8 cellular contexts compared by ENCODE assay signal in the genomic region with DNA sequence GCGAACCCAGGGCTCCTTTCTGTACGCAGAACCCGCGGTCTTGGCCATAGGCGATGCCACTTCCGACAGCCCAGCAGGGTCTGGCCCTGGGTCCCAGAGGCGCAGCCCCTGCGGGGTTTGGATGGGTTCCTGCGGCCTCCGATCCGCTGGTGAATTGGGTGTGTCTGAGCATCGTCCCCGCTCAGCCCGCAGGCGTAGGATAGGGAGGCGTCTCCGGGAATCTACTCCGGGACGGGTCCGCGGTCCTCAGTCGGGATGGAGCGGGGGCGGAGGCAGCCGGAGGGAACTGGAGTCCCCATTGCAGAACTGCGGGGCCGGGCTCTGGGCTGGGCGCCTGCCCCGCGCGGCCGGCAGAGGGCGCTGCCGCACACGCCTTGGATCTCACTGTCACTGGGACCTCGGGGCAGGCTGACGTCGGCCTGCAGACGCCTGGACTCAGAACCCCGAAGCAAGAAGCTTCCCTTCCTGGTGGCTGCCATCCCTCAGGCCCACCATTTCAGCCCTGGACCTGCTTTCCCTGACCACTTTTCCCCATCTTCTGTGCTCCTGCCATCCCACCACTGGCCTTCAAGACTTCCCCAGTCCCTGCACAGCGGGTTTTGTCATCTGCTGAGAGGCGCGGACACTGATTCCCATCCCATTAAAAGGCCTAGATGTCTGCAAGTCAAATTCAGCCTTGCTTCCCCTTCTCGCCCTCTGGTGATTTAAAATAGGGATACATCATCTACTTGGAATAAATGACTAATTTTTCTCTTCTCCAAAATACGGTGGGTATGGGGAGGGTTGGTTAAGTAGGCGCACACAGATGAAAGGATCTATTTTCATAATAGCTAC. TPM values are rescaled to one million over a fixed set of nuclear protein-coding genes. Genes with fewer than 3 reads are reported as not detected.
A peak's percentile ranks its signal among the peaks of the same experiment; 100 is the strongest.
DNase-seq lines count a peak whose midpoint lies in the region; ATAC-seq and TF ChIP-seq lines count a peak whose summit lies in the region.

No MANE protein-coding gene starts in this region.

- H3K4me3 ChIP-seq in choroid plexus epithelial cell (ENCODE audit: low read depth, low read length): peak overlapping the region; percentile 59

- H3K27me3 Mint-ChIP-seq in activated CD4-positive, alpha-beta T cell treated with anti-CD3 and anti-CD28 coated beads for 36 hours: peaks cover 11% of the 10 kb centered on the region

- peak; percentile 50 for ATAC-seq in GM18508 (IDR thresholded peaks at IDR 0.05; ENCODE audit: insufficient read depth, unreplicated experiment)
- ATAC-seq in HG03097 (IDR thresholded peaks at IDR 0.05; ENCODE audit: low FRiP score, unreplicated experiment): peak; percentile 63
- ATAC-seq in activated CD4-positive, alpha-beta T cell treated with anti-CD3 and anti-CD28 coated beads for 36 hours: peak; percentile 70
- ATAC-seq in left colon: peak; percentile 73

- no peaks in the 10 kb centered on the region for H3K36me3 Mint-ChIP-seq in activated CD4-positive, alpha-beta T cell treated with anti-CD3 and anti-CD28 coated beads for 36 hours (ENCODE audit: low read depth)

- H3K27ac Mint-ChIP-seq in activated CD4-positive, alpha-beta T cell treated with anti-CD3 and anti-CD28 coated beads for 36 hours: peak overlapping the region; percentile 6

- peak overlapping the region; percentile 70 for H3K4me3 Mint-ChIP-seq in activated CD4-positive, alpha-beta T cell treated with anti-CD3 and anti-CD28 coated beads for 36 hours

- CTCF ChIA-PET in activated CD4-positive, alpha-beta T cell treated with anti-CD3 and anti-CD28 coated beads for 36 hours (lab: Charles Lee): interaction anchor here (0.6 to 10.5 kb wide), 47 partner anchors 10 to 396 kb away, joined by 3 to 230 read pairs (median 5); no protein-coding TSS in a partner anchor

- H3K4me1 Mint-ChIP-seq in activated CD4-positive, alpha-beta T cell treated with anti-CD3 and anti-CD28 coated beads for 36 hours: peaks cover 36% of the 10 kb centered on the region

- TF ChIP-seq CTCF in 22Rv1 (IDR thresholded peaks at IDR 0.05) (peak; percentile 98), choroid plexus epithelial cell (conservative IDR thresholded peaks at IDR 0.05; ENCODE audit: low read depth, low read length) (peak; percentile 67)

- POLR2A ChIA-PET in activated CD4-positive, alpha-beta T cell treated with anti-CD3 and anti-CD28 coated beads for 36 hours (lab: Charles Lee): interaction anchor here (0.7 kb wide), 1 partner anchor 106 kb away, joined by 3 read pairs; no protein-coding TSS in a partner anchor

- H3K27ac ChIP-seq in 22Rv1: 0 out of 2 replicates have a peak overlapping the region, but pooled peaks have one; percentile 25

- DNase-seq in NCI-H226 (peak; percentile 81), choroid plexus epithelial cell (ENCODE audit: low read depth) (peak; percentile 85), left colon (peak; percentile 76 to 81)
- DNase-seq in activated CD4-positive, alpha-beta T cell treated with anti-CD3 and anti-CD28 coated beads for 36 hours: peak; percentile 90
- DNase-seq in stimulated activated CD4-positive, alpha-beta T cell treated with anti-CD3 and anti-CD28 coated beads, Interleukin-1b, Interleukin-23, amount 100 ng/mL, for 24 hours (ENCODE audit: low read depth in 4 of 4, low spot score in 1 of 4): peak; percentile 46 to 69 (median 65)

- intact Hi-C loops in activated CD4-positive, alpha-beta T cell treated with anti-CD3 and anti-CD28 coated beads for 36 hours (cut with DNase I, micrococcal nuclease): loop anchor here (1.0 to 5.0 kb wide), 10 partner anchors 69 to 392 kb away; partner anchors contain the start of genes CRY2 (in 1 of the 2) and MDK (in 1 of the 2)
- intact Hi-C loops in left colon (cut with DNase I, micrococcal nuclease): loop anchor here in 1 of 2 donors (2.0 kb wide), 1 partner anchor 68 kb away; no protein-coding TSS in a partner anchor

- H3K9me3 Mint-ChIP-seq in activated CD4-positive, alpha-beta T cell treated with anti-CD3 and anti-CD28 coated beads for 36 hours (ENCODE audit: low read depth): no peaks in the 10 kb centered on the region

RNA-seq across cellular contexts. Expression of gene CREB3L1, which starts 38.3 kb away (rescaled TPM):
- total RNA-seq in activated CD4-positive, alpha-beta T cell treated with anti-CD3 and anti-CD28 coated beads for 36 hours: under 1 TPM in 1 of 2 experiments, not detected in 1; 0.19 TPM
- total RNA-seq in left colon: 100 to 1,000 TPM; 118 to 200 TPM

Comparison
In these comparisons a context has a peak if more than half of its experiments do, and no peak if none do; other contexts are left out.
1. Peak in every context shown above with its lines: DNase-seq, ATAC-seq, H3K4me3 ChIP-seq and H3K27ac ChIP-seq.
2. RNA of gene CREB3L1, which starts 38.3 kb away (total RNA-seq): 118 to 200 TPM in left colon; 0.19 TPM in activated CD4-positive, alpha-beta T cell treated with anti-CD3 and anti-CD28 coated beads for 36 hours; every median in the first group is over 10 times any median in the second.